10 cellular contexts compared by ENCODE assay signal in the genomic region with DNA sequence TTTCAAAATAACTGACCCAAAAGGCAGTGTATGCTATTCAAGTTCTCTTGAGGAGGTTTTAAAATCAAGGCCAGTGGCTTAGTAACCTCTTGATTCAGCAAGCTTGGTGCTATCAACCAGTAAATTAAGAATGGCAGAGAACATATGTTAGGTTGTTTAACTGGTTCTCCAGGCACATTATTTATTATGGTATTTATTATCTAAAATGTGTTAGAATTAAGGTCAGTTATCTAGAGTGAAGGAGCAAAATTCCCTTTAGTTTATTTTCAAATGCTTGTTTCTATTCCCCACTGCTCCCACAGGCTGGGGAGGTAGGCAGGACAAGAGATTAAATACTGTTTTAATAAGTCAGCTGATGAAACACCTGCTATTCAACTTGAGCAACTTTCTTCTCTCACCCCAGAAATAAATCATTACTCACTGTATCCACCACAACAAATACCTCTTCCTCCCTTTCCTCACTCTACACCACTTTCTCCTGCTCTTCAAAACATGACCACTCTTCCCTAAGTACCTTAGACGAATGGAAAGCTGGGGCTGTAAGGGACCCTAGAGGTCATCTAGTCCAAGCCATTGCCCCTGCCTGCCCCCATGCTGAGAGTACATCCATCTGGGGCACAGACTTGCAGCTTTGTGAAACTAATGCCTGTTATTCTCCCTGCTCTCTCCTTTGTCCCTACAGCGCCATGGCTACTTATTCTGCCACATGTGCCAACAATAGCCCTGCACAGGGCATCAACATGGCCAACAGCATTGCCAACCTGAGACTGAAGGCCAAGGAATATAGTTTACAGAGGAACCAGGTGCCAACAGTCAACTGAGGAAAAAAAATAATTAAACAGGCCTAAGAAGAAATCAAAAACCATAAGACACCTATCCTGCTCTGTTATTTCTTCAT.
"Had no signal": no experiment of that assay in that cellular context is flagged by ENCODE, and none has a peak within 500 bp of the region (broad histone marks: within the 10 kb centered on the region; RNA-seq: fewer than 3 reads in every experiment).

No MANE protein-coding gene starts in this region.

- H3K4me1 Mint-ChIP-seq: activated B cell treated with CpG ODN at 0.5 μM for 24 hours; activated CD4-positive, alpha-beta T cell treated with anti-CD3 and anti-CD28 coated beads, Interleukin-2, amount 10 ng/mL, durations not matched to agents 24 days and 14 days had no signal

- H3K27ac Mint-ChIP-seq: activated B cell treated with CpG ODN at 0.5 μM for 24 hours; activated CD4-positive, alpha-beta T cell treated with anti-CD3 and anti-CD28 coated beads, Interleukin-2, amount 10 ng/mL, durations not matched to agents 24 days and 14 days; activated naive CD4-positive, alpha-beta T cell treated with anti-CD3 and anti-CD28 coated beads for 36 hours; dendritic cell treated with granulocyte-macrophage colony-stimulating factor and Interleukin-4, amounts not matched to agents 40 ng/mL and 50 ng/mL, for 4 days; effector memory CD8-positive, alpha-beta T cell had no signal

- ATAC-seq: effector memory CD8-positive, alpha-beta T cell had no signal

- H3K27me3 Mint-ChIP-seq: activated CD4-positive, alpha-beta T cell treated with anti-CD3 and anti-CD28 coated beads, Interleukin-2, amount 10 ng/mL, durations not matched to agents 24 days and 14 days; dendritic cell treated with granulocyte-macrophage colony-stimulating factor and Interleukin-4, amounts not matched to agents 40 ng/mL and 50 ng/mL, for 4 days had no signal

- H3K9me3 Mint-ChIP-seq: activated B cell treated with CpG ODN at 0.5 μM for 24 hours; activated CD4-positive, alpha-beta T cell treated with anti-CD3 and anti-CD28 coated beads, Interleukin-2, amount 10 ng/mL, durations not matched to agents 24 days and 14 days had no signal

- H3K27me3 ChIP-seq: transverse colon had no signal

- H3K4me1 ChIP-seq: transverse colon had no signal

- H3K36me3 ChIP-seq: transverse colon had no signal

- H3K4me3 Mint-ChIP-seq: activated B cell treated with CpG ODN at 0.5 μM for 24 hours; activated CD4-positive, alpha-beta T cell treated with anti-CD3 and anti-CD28 coated beads, Interleukin-2, amount 10 ng/mL, durations not matched to agents 24 days and 14 days; activated naive CD4-positive, alpha-beta T cell treated with anti-CD3 and anti-CD28 coated beads for 36 hours; dendritic cell treated with granulocyte-macrophage colony-stimulating factor and Interleukin-4, amounts not matched to agents 40 ng/mL and 50 ng/mL, for 4 days; effector memory CD8-positive, alpha-beta T cell had no signal

- DNase-seq: activated B cell treated with CpG ODN at 0.5 μM for 24 hours; activated CD4-positive, alpha-beta T cell treated with anti-CD3 and anti-CD28 coated beads, Interleukin-2, amount 10 ng/mL, durations not matched to agents 24 days and 14 days; activated naive CD4-positive, alpha-beta T cell treated with anti-CD3 and anti-CD28 coated beads for 36 hours; central memory CD4-positive, alpha-beta T cell; effector memory CD8-positive, alpha-beta T cell; hypothalamus; transverse colon had no signal

- H3K27ac ChIP-seq: SK-N-MC, skin epidermis, transverse colon had no signal

- H3K4me3 ChIP-seq: SK-N-MC, skin epidermis, transverse colon had no signal

- H3K9me3 ChIP-seq: transverse colon had no signal
